ENCODE assay signal across 9 cellular contexts in the genomic region with DNA sequence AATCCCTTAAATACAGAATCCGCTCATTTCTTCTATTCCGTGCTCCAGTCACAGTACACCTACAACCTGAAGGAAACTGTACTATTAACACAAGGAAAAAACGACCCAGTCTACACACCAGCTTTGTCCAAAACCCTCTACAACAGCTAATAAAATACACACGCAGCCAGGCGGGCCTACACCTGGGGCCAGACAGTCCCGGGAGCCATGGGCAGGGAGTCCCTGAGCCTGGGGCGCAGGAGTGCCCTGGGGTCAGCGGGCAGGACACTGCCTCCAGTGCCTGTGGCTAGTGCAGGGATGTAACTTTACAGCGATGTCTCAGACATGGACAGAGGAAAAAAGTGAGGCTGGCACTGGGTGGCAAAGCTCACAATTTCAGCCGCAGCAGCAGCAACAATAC. TPM values are rescaled to one million over a fixed set of nuclear protein-coding genes. Genes with fewer than 3 reads are reported as not detected.
DNase-seq lines count a peak whose midpoint lies in the region; ATAC-seq, FAIRE-seq and TF ChIP-seq lines count a peak whose summit lies in the region.
"Had no signal": no experiment of that assay in that cellular context is flagged by ENCODE, and none has a peak within 500 bp of the region (broad histone marks: within the 10 kb centered on the region; RNA-seq: fewer than 3 reads in every experiment).

No MANE protein-coding gene starts in this region.

- FAIRE-seq in GM19239 (lab: Jason Lieb, UNC): no peak

- H3K9me3 ChIP-seq in OCI-LY3 (ENCODE audit: insufficient read depth, low read length) (no peaks in the 10 kb centered on the region), ectodermal cell (ENCODE audit: control insufficient read depth, low read length) (no peaks in the 10 kb centered on the region), osteoblast (ENCODE audit: low read depth, low read length) (no peaks in the 10 kb centered on the region)
- H3K9me3 ChIP-seq: transverse colon had no signal

- peak overlapping the region; percentile 77 for H3K4me3 Mint-ChIP-seq in T-helper 2 cell treated with Interferon-gamma antibody and Interleukin-4, amounts not matched to agents 5 μg/mL and 100 μg/mL, for 36 hours

- H3K4me3 ChIP-seq in OCI-LY3 (ENCODE audit: low read length): peak overlapping the region; percentile 83
- H3K4me3 ChIP-seq in ectodermal cell (ENCODE audit: insufficient read depth, low read depth, low read length): peak overlapping the region; percentile 67
- H3K4me3 ChIP-seq in osteoblast (ENCODE audit: insufficient read depth, low read length): no peak overlapping the region

- H3K9ac ChIP-seq in OCI-LY3 (ENCODE audit: low read length): peak overlapping the region; percentile 45; the same call in 1 of the 2 replicates

- DNase-seq in T-helper 2 cell treated with Interferon-gamma antibody and Interleukin-4, amounts not matched to agents 5 μg/mL and 100 μg/mL, for 36 hours (ENCODE audit: low spot score): no peak
- DNase-seq in T-helper 2 cell: no peak
- DNase-seq in osteoblast (ENCODE audit: insufficient read length, low spot score, missing footprints): no peak
- no peak for DNase-seq in GM19239 (ENCODE audit: insufficient read length, low spot score)

- WGBS in ectodermal cell, 2 experiments: 72 to 76% methylated on average over 10 of the region's 10 CpGs

- peaks cover 8% of the 10 kb centered on the region for H3K4me1 Mint-ChIP-seq in T-helper 2 cell treated with Interferon-gamma antibody and Interleukin-4, amounts not matched to agents 5 μg/mL and 100 μg/mL, for 36 hours (ENCODE audit: low read depth)

- H3K4me1 ChIP-seq in OCI-LY3 (ENCODE audit: low read length) (peaks cover 17% of the 10 kb centered on the region), ectodermal cell (ENCODE audit: control insufficient read depth, insufficient read depth, low read length) (peaks cover 14% of the 10 kb centered on the region), osteoblast (ENCODE audit: insufficient read depth, low read length) (peaks cover 9% of the 10 kb centered on the region)

- no peaks in the 10 kb centered on the region for H3K27me3 Mint-ChIP-seq in T-helper 2 cell treated with Interferon-gamma antibody and Interleukin-4, amounts not matched to agents 5 μg/mL and 100 μg/mL, for 36 hours (ENCODE audit: low read depth)

- H3K4me2 ChIP-seq in OCI-LY3 (ENCODE audit: low read length) (peak overlapping the region; percentile 78), osteoblast (ENCODE audit: insufficient read depth, low read length) (peak overlapping the region; percentile 72)

- peak overlapping the region; percentile 52 for H3K27ac Mint-ChIP-seq in T-helper 2 cell treated with Interferon-gamma antibody and Interleukin-4, amounts not matched to agents 5 μg/mL and 100 μg/mL, for 36 hours

- ATAC-seq in HG03565 (IDR thresholded peaks at IDR 0.05; ENCODE audit: unreplicated experiment): no peak
- ATAC-seq in GM18858 (IDR thresholded peaks at IDR 0.05; ENCODE audit: unreplicated experiment): no peak

- H2AFZ ChIP-seq in OCI-LY3 (ENCODE audit: low read depth, low read length) (no peak overlapping the region), osteoblast (ENCODE audit: low read length) (no peak overlapping the region)

- no peaks in the 10 kb centered on the region for H3K9me3 Mint-ChIP-seq in T-helper 2 cell treated with Interferon-gamma antibody and Interleukin-4, amounts not matched to agents 5 μg/mL and 100 μg/mL, for 36 hours

- H4K20me1 ChIP-seq in OCI-LY3 (ENCODE audit: insufficient read depth, low read length) (peaks cover 19% of the 10 kb centered on the region), osteoblast (ENCODE audit: insufficient read depth, low read length) (peaks cover 2% of the 10 kb centered on the region)

- H3K27ac ChIP-seq in OCI-LY3 (ENCODE audit: low read length) (no peak overlapping the region), ectodermal cell (ENCODE audit: insufficient read depth, low read depth, low read length, poor library complexity, severe bottlenecking) (no peak overlapping the region), osteoblast (ENCODE audit: low read depth, low read length) (no peak overlapping the region)

- H3K36me3 Mint-ChIP-seq in T-helper 2 cell treated with Interferon-gamma antibody and Interleukin-4, amounts not matched to agents 5 μg/mL and 100 μg/mL, for 36 hours (ENCODE audit: low read depth): peaks cover 8% of the 10 kb centered on the region

- TF ChIP-seq CTCF in OCI-LY3 (IDR thresholded peaks at IDR 0.05; ENCODE audit: low read depth, low read length) (no peak), osteoblast (IDR thresholded peaks at IDR 0.05; ENCODE audit: extremely low read depth, low read depth, low read length) (no peak)

- H3K27me3 ChIP-seq in OCI-LY3 (ENCODE audit: low read depth, low read length): no peaks in the 10 kb centered on the region
- H3K27me3 ChIP-seq in ectodermal cell (ENCODE audit: control insufficient read depth, insufficient read depth, low read length, poor library complexity, severe bottlenecking): peaks cover 14% of the 10 kb centered on the region
- H3K27me3 ChIP-seq in osteoblast (ENCODE audit: insufficient read depth, low read length): no peaks in the 10 kb centered on the region
- H3K27me3 ChIP-seq: transverse colon had no signal

- H3K36me3 ChIP-seq in OCI-LY3 (replicated peaks; ENCODE audit: low read depth, low read length): peaks cover 14% of the 10 kb centered on the region
- no peaks in the 10 kb centered on the region for H3K36me3 ChIP-seq in ectodermal cell (ENCODE audit: control insufficient read depth, insufficient read depth, low read length)
- H3K36me3 ChIP-seq in osteoblast (ENCODE audit: insufficient read depth, low read length): no peaks in the 10 kb centered on the region

- H3K79me2 ChIP-seq in OCI-LY3 (ENCODE audit: low read length): peaks cover 42% of the 10 kb centered on the region
- H3K79me2 ChIP-seq in osteoblast (ENCODE audit: insufficient read depth, low read length): no peaks in the 10 kb centered on the region

RNA-seq across cellular contexts. Expression of gene GNPTG, which starts 28.5 kb away (rescaled TPM):
- 34.7 TPM for polyA plus RNA-seq in ectodermal cell (2013, experiment 1 of 4)
- polyA plus RNA-seq in ectodermal cell (2013, experiment 2 of 4): 34.0 TPM
- 23.3 TPM for polyA plus RNA-seq in ectodermal cell (2013, experiment 3 of 4)
- polyA plus RNA-seq in ectodermal cell (2013, experiment 4 of 4): 30.5 TPM
- 67.8 and 69.1 TPM in 2 replicates for total RNA-seq in osteoblast

RNA-seq across cellular contexts. Expression of gene TSR3, which starts 28.5 kb away (rescaled TPM):
- 48.1 TPM for polyA plus RNA-seq in ectodermal cell (2013, experiment 1 of 4)
- polyA plus RNA-seq in ectodermal cell (2013, experiment 2 of 4): 47.3 TPM
- 46.4 TPM for polyA plus RNA-seq in ectodermal cell (2013, experiment 3 of 4)
- 49.2 TPM for polyA plus RNA-seq in ectodermal cell (2013, experiment 4 of 4)
- total RNA-seq in osteoblast: 53.6 and 57.8 TPM in 2 replicates

RNA-seq across cellular contexts. Expression of gene UNKL, which starts 34.3 kb away (rescaled TPM):
- polyA plus RNA-seq in ectodermal cell (2013, experiment 1 of 4): 22.6 TPM
- 24.0 TPM for polyA plus RNA-seq in ectodermal cell (2013, experiment 2 of 4)
- 18.7 TPM for polyA plus RNA-seq in ectodermal cell (2013, experiment 3 of 4)
- polyA plus RNA-seq in ectodermal cell (2013, experiment 4 of 4): 17.2 TPM
- 10.1 and 12.7 TPM in 2 replicates for total RNA-seq in osteoblast

RNA-seq across cellular contexts. Expression of gene UQCC4, which starts 40.4 kb away (rescaled TPM):
- polyA plus RNA-seq in ectodermal cell (2013, experiment 1 of 4): 15.8 TPM
- 14.2 TPM for polyA plus RNA-seq in ectodermal cell (2013, experiment 2 of 4)
- 17.1 TPM for polyA plus RNA-seq in ectodermal cell (2013, experiment 3 of 4)
- 16.5 TPM for polyA plus RNA-seq in ectodermal cell (2013, experiment 4 of 4)
- 7.6 and 8.3 TPM in 2 replicates for total RNA-seq in osteoblast

RNA-seq across cellular contexts. Expression of gene BAIAP3, which starts 46.8 kb away (rescaled TPM):
- polyA plus RNA-seq in ectodermal cell (2013, experiment 1 of 4): 4.6 TPM
- 6.2 TPM for polyA plus RNA-seq in ectodermal cell (2013, experiment 2 of 4)
- polyA plus RNA-seq in ectodermal cell (2013, experiment 3 of 4): 6.1 TPM
- 8.9 TPM for polyA plus RNA-seq in ectodermal cell (2013, experiment 4 of 4)
- under 0.01 and 0.29 TPM in 2 replicates for total RNA-seq in osteoblast
